8 cellular contexts compared by ENCODE assay signal in the genomic region with DNA sequence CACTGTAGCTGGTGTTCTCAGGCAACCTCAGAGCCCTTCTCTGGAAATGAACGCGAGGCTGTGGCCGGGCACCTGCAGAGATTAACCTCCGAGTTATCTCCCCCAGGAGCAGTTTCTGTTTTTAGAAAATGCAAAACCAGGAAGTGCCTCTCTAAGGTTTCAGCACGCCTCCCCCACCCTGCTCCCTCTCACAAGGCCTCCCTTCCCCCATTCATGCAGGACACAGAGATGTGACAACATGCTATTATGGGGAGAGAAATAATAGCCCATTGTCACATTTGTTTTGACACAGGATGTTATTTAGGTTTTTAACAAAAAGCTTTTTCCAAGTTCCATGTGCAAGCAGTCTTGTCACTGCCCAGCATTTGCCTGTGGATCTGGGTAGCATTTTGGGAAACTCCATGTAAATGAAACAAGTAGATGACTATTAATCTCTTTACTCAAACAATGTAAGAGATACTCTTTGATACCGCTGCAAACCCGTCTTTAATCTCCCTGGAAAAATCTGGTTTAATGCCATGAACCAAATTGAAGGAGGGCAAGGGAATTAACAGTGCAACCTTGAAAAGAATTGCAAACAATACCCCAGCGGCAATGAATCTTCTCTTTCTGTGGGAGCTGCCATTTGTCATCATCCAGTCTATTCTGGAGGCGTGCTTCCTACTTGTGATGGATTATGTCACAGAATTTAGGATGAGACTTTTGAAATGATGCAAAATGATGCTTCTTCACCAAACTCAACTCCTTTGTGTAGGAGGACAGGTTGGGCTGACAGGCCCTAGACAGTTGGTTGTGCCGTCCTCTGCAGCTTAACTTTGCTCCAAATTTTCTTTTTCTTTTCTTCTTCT.
DNase-seq lines count a peak whose midpoint lies in the region; ATAC-seq and TF ChIP-seq lines count a peak whose summit lies in the region.

No MANE protein-coding gene starts in this region.

- H3K9ac ChIP-seq in KMS-11, result peak overlapping the region; percentile 70; the same call in 1 of the 2 replicates

- H3K27me3 Mint-ChIP-seq in activated naive CD8-positive, alpha-beta T cell treated with anti-CD3 and anti-CD28 coated beads, Interleukin-2, amount 50 U/mL, for 24 hours, result no peaks in the 10 kb centered on the region
- H3K27me3 Mint-ChIP-seq in natural killer cell (ENCODE audit: low read depth in 2 of 2), result peaks cover 6% of the 10 kb centered on the region in 2 donors

- H4K20me1 ChIP-seq in KMS-11 (ENCODE audit: insufficient read depth), result no peaks in the 10 kb centered on the region

- 0 out of 2 replicates have a peak, but pooled peaks have one; percentile 6 for TF ChIP-seq CTCF in KMS-11 (conservative IDR thresholded peaks at IDR 0.05; ENCODE audit: low read depth, low read length)
- TF ChIP-seq CTCF in natural killer cell (IDR thresholded peaks at IDR 0.05), result no peak
- TF ChIP-seq CTCF in A673 (conservative IDR thresholded peaks at IDR 0.05; ENCODE audit: low read depth, low read length), result no peak

- peaks cover 37% of the 10 kb centered on the region for H3K79me2 ChIP-seq in KMS-11 (ENCODE audit: insufficient read depth, low read depth)

- peaks cover 87% of the 10 kb centered on the region for H3K4me1 ChIP-seq in KMS-11 (ENCODE audit: low read depth, poor library complexity, severe bottlenecking)
- no peaks in the 10 kb centered on the region for H3K4me1 ChIP-seq in A673 (ENCODE audit: insufficient read depth, low read length, poor library complexity, severe bottlenecking)

- no TSS peak for BruUV-seq in A673 (replicated peaks; lab: Mats Ljungman, UMichigan)

- CTCF ChIA-PET in A673 (lab: Charles Lee), result no interaction called here

- H3K4me3 Mint-ChIP-seq in activated naive CD8-positive, alpha-beta T cell treated with anti-CD3 and anti-CD28 coated beads, Interleukin-2, amount 50 U/mL, for 24 hours, result peak overlapping the region; percentile 81
- peak overlapping the region; percentile 82 for H3K4me3 Mint-ChIP-seq in natural killer cell

- peaks cover 28% of the 10 kb centered on the region for H3K4me1 Mint-ChIP-seq in activated naive CD8-positive, alpha-beta T cell treated with anti-CD3 and anti-CD28 coated beads, Interleukin-2, amount 50 U/mL, for 24 hours
- peaks cover 7 to 11% of the 10 kb centered on the region in 2 donors for H3K4me1 Mint-ChIP-seq in natural killer cell

- H3K36me3 Mint-ChIP-seq in activated naive CD8-positive, alpha-beta T cell treated with anti-CD3 and anti-CD28 coated beads, Interleukin-2, amount 50 U/mL, for 24 hours (ENCODE audit: low read depth), result no peaks in the 10 kb centered on the region
- no peaks in the 10 kb centered on the region for H3K36me3 Mint-ChIP-seq in natural killer cell

- no peaks in the 10 kb centered on the region for H3K9me3 Mint-ChIP-seq in activated naive CD8-positive, alpha-beta T cell treated with anti-CD3 and anti-CD28 coated beads, Interleukin-2, amount 50 U/mL, for 24 hours
- no peaks in the 10 kb centered on the region for H3K9me3 Mint-ChIP-seq in natural killer cell

- H2AFZ ChIP-seq in KMS-11 (ENCODE audit: low read depth), result no peak overlapping the region

- H3K9me3 ChIP-seq in A673 (ENCODE audit: low read depth, low read length, poor library complexity, severe bottlenecking), result no peaks in the 10 kb centered on the region

- H3K4me2 ChIP-seq in KMS-11, result peak overlapping the region; percentile 77

- H3K27me3 ChIP-seq in KMS-11 (ENCODE audit: insufficient read depth, low read depth), result no peaks in the 10 kb centered on the region
- H3K27me3 ChIP-seq in A673 (replicated peaks; ENCODE audit: insufficient read depth, low read depth, low read length, poor library complexity), result no peaks in the 10 kb centered on the region

- intact Hi-C loops in natural killer cell (cut with micrococcal nuclease), result no loop called here
- intact Hi-C loops in A673 (cut with micrococcal nuclease; ENCODE audit: unreplicated experiment), result no loop called here

- in situ Hi-C loops in ACHN (cut with HindIII; ENCODE audit: low pct_ligation_motif_present, low pct_unique_long_range_greater_than_20kb, low sequenced_read_pairs), result no loop called here

- H3K27ac ChIP-seq in KMS-11 (peak overlapping the region; percentile 89), A673 (ENCODE audit: low read depth, low read length, poor library complexity, severe bottlenecking) (no peak overlapping the region)

- peak overlapping the region; percentile 61 for H3K27ac Mint-ChIP-seq in activated naive CD8-positive, alpha-beta T cell treated with anti-CD3 and anti-CD28 coated beads, Interleukin-2, amount 50 U/mL, for 24 hours
- H3K27ac Mint-ChIP-seq in natural killer cell, result peak overlapping the region in 1 of 2 donors; percentile 81

- H3K36me3 ChIP-seq in KMS-11 (ENCODE audit: insufficient read depth), result peaks cover 1% of the 10 kb centered on the region; the same call in 1 of the 2 replicates
- no peaks in the 10 kb centered on the region for H3K36me3 ChIP-seq in A673 (ENCODE audit: insufficient read depth, low read length, poor library complexity, severe bottlenecking)

- POLR2A ChIA-PET in A673 (lab: Charles Lee; ENCODE audit: low non-redundant PET), result no interaction called here

- ATAC-seq in GM18502 (IDR thresholded peaks at IDR 0.05; ENCODE audit: poor library complexity, unreplicated experiment) (peak; percentile 56), natural killer cell (peak in 2 of 3 donors; percentile 15 to 49), GM21515 (IDR thresholded peaks at IDR 0.05; ENCODE audit: unreplicated experiment) (no peak)
- peak; percentile 33 for ATAC-seq in activated naive CD8-positive, alpha-beta T cell treated with anti-CD3 and anti-CD28 coated beads, Interleukin-2, amount 50 U/mL, for 24 hours

- peak; percentile 24 for DNase-seq in activated naive CD8-positive, alpha-beta T cell treated with anti-CD3 and anti-CD28 coated beads, Interleukin-2, amount 50 U/mL, for 24 hours
- DNase-seq in natural killer cell (no peak), ACHN (no peak), NCI-H345 (lab: John Stamatoyannopoulos, UW) (no peak), A673 (ENCODE audit: low spot score) (no peak)

- H3K4me3 ChIP-seq in KMS-11 (IDR thresholded peaks at IDR 0.05; ENCODE audit: insufficient read depth, low read depth, low read length) (no peak overlapping the region), A673 (ENCODE audit: low read depth, low read length, poor library complexity, severe bottlenecking) (no peak overlapping the region)
